Comparison of ENCODE assay signal across 8 cellular contexts in the genomic region with DNA sequence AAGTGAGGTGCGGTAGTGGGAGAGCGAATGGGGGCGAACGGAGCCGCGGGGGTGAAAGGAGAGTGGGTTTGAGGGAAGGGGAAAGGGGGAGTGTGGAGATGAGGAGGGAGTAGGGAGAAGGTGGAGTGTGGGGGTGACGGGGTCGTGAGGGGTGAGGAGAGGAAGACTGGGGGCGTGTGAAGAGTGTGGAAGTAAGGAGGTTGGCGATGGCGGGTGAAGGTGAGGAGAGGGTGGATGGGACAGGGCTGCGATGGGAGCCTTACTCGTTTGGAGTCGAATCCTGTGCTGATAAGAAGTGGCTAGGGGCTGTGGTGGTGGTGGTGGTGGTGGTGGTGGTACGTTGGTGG.
DNase-seq lines count a peak whose midpoint lies in the region; ATAC-seq, FAIRE-seq and TF ChIP-seq lines count a peak whose summit lies in the region.
"Not testable (repeated sequence)": the region's sequence is repeated elsewhere in the genome, so short reads cannot be mapped to it uniquely, and the experiment has no call there.

No MANE protein-coding gene starts in this region.

- H3K18ac ChIP-seq in H1 (ENCODE audit: extremely low read depth, low read length) = not testable (repeated sequence)

- H2BK5ac ChIP-seq in H1 (ENCODE audit: low read depth, low read length) = not testable (repeated sequence)

- not testable (repeated sequence) for H3K4ac ChIP-seq in H1 (replicated peaks; ENCODE audit: insufficient read length, low read depth, low read length)

- not testable (repeated sequence) for TF ChIP-seq POLR2A in H1 (IDR thresholded peaks at IDR 0.05; ENCODE audit: control extremely low read depth in 1 of 2, low read depth in 2 of 2, low read length in 2 of 2)

- not testable (repeated sequence) for H2BK12ac ChIP-seq in H1 (ENCODE audit: low read depth, low read length)

- not testable (repeated sequence) for TF ChIP-seq RAD21 in H1 (IDR thresholded peaks at IDR 0.05 in 1 of 2, conservative IDR thresholded peaks at IDR 0.05 in 1 of 2; ENCODE audit: low read depth in 2 of 2, low read length in 2 of 2); neural cell (conservative IDR thresholded peaks at IDR 0.05)

- peak; percentile 25 for ATAC-seq in HG02588 (IDR thresholded peaks at IDR 0.05; ENCODE audit: unreplicated experiment)
- ATAC-seq in activated T-helper 17 cell treated with anti-CD3 and anti-CD28 coated beads, Interleukin-2, amount 50 U/mL, for 72 hours (replicated peaks) = peak; percentile 30

- not testable (repeated sequence) for H4K5ac ChIP-seq in H1 (ENCODE audit: insufficient read length, low read depth, low read length)

- not testable (repeated sequence) for H2AK5ac ChIP-seq in H1 (ENCODE audit: low read depth, low read length)

- not testable (repeated sequence) for H3F3A ChIP-seq in neural cell (ENCODE audit: insufficient read depth, low read length, poor library complexity, severe bottlenecking)

- not testable (repeated sequence) for H3K36me3 ChIP-seq in NT2/D1 (ENCODE audit: insufficient read depth, insufficient read length, low read length); H1 (ENCODE audit: control insufficient read depth in 2 of 4, insufficient read depth in 4 of 4, low read length in 3 of 4); iPS DF 6.9 (ENCODE audit: control insufficient read depth, insufficient read depth, low read length); neural cell (ENCODE audit: insufficient read depth, low read length); subcutaneous abdominal adipose tissue (ENCODE audit: control insufficient read depth in 5 of 5, insufficient read depth in 5 of 5, low read length in 5 of 5)

- not testable (repeated sequence) for TF ChIP-seq CTCF in Calu3 (IDR thresholded peaks at IDR 0.05; ENCODE audit: unreplicated experiment); H1 (IDR thresholded peaks at IDR 0.05; ENCODE audit: control extremely low read depth in 1 of 3, insufficient read depth in 1 of 3, low read depth in 1 of 3, low read length in 3 of 3); neural cell (IDR thresholded peaks at IDR 0.05; ENCODE audit: poor library complexity, severe bottlenecking)

- not testable (repeated sequence) for H3K4me1 Mint-ChIP-seq in Calu3 (ENCODE audit: low read depth, unreplicated experiment); activated T-helper 17 cell treated with anti-CD3 and anti-CD28 coated beads, Interleukin-2, amount 50 U/mL, for 72 hours

- not testable (repeated sequence) for H3K9me2 ChIP-seq in neural cell (ENCODE audit: insufficient read depth, low read length)

- not testable (repeated sequence) for H3K79me1 ChIP-seq in H1 (ENCODE audit: low read depth, low read length)

- not testable (repeated sequence) for H2AFZ ChIP-seq in H1 (ENCODE audit: low read length); neural cell (ENCODE audit: low read depth, low read length)

- 14% methylated on average over 3 of the region's 15 CpGs; no CpG with 5 or more reads in 1 of the 2 experiments for WGBS in H1 (ENCODE audit: extremely low coverage in 1 of 2, insufficient coverage in 1 of 2, insufficient read length in 1 of 2, insufficient replicate concordance in 2 of 2, low coverage in 1 of 2, low lambda C conversion rate in 2 of 2, missing lambda C conversion rate in 1 of 2), 2 experiments
- no CpG with 5 or more reads among the region's 15 CpGs for WGBS in iPS DF 6.9 (ENCODE audit: insufficient coverage, insufficient read length)

- not testable (repeated sequence) for H3K14ac ChIP-seq in H1 (ENCODE audit: insufficient read length)

- FAIRE-seq in H1 (lab: Jason Lieb, UNC) = not testable (repeated sequence)

- not testable (repeated sequence) for H3K23me2 ChIP-seq in H1 (ENCODE audit: low read depth, low read length)

- not testable (repeated sequence) for H3K9ac ChIP-seq in NT2/D1 (ENCODE audit: insufficient read length, low read depth); neural cell (ENCODE audit: low read length); subcutaneous abdominal adipose tissue (ENCODE audit: low read length in 5 of 5)
- H3K9ac ChIP-seq in H1 (replicated peaks in 1 of 4; ENCODE audit: extremely low read depth in 1 of 4, low read depth in 3 of 4, low read length in 3 of 4) = peak overlapping the region in 1 of 4 experiments; percentile 70; a peak in 2 of 7 replicates

- not testable (repeated sequence) for H3K27me3 Mint-ChIP-seq in Calu3 (ENCODE audit: unreplicated experiment); activated T-helper 17 cell treated with anti-CD3 and anti-CD28 coated beads, Interleukin-2, amount 50 U/mL, for 72 hours

- H3K27ac Mint-ChIP-seq in Calu3 (ENCODE audit: unreplicated experiment); activated T-helper 17 cell treated with anti-CD3 and anti-CD28 coated beads, Interleukin-2, amount 50 U/mL, for 72 hours: not testable (repeated sequence)

- not testable (repeated sequence) for H2BK20ac ChIP-seq in H1 (ENCODE audit: low read length)

- H4K20me1 ChIP-seq in H1 (replicated peaks in 1 of 2; ENCODE audit: control insufficient read depth in 1 of 2, insufficient read depth in 2 of 2, low read length in 2 of 2); neural cell (ENCODE audit: insufficient read depth): not testable (repeated sequence)

- TF ChIP-seq EP300 in H1 (IDR thresholded peaks at IDR 0.05; ENCODE audit: borderline replicate concordance in 1 of 2, low read depth in 2 of 2, low read length in 2 of 2); neural cell (conservative IDR thresholded peaks at IDR 0.05; ENCODE audit: poor library complexity, severe bottlenecking): not testable (repeated sequence)

- CTCF ChIA-PET in Calu3 (lab: Charles Lee); H1 (lab: Charles Lee; ENCODE audit: partially characterized antibody): not testable (repeated sequence)

- DNase-seq in Calu3; NT2/D1 (ENCODE audit: low read depth, low spot score); H1 (ENCODE audit: low read depth in 1 of 2, low spot score in 2 of 2); iPS DF 6.9 (ENCODE audit: low read depth, low spot score): not testable (repeated sequence)

- H3K4me3 ChIP-seq in NT2/D1 (ENCODE audit: insufficient read length, low read depth) (peak overlapping the region; percentile 51), H1 (ENCODE audit: extremely low read depth in 1 of 4, insufficient read depth in 2 of 4, low read depth in 3 of 4, low read length in 4 of 4) (peak overlapping the region; percentile 21 to 61 (median 38); a peak in 6 of 8 replicates), iPS DF 6.9 (ENCODE audit: low read length) (peak overlapping the region; percentile 52; the same call in 1 of the 2 replicates), neural cell (ENCODE audit: low read length) (peak overlapping the region; percentile 53), subcutaneous abdominal adipose tissue (ENCODE audit: low read depth in 1 of 5, low read length in 5 of 5) (peak overlapping the region in 4 of 5 donors; percentile 44 to 72 (median 54))

- not testable (repeated sequence) for H4K91ac ChIP-seq in H1 (replicated peaks; ENCODE audit: insufficient read length, low read length)

- not testable (repeated sequence) for H3K9me3 Mint-ChIP-seq in Calu3 (ENCODE audit: low read depth, unreplicated experiment); activated T-helper 17 cell treated with anti-CD3 and anti-CD28 coated beads, Interleukin-2, amount 50 U/mL, for 72 hours

- not testable (repeated sequence) for H3K56ac ChIP-seq in H1 (replicated peaks; ENCODE audit: insufficient read length, low read depth, low read length)

- intact Hi-C loops in Calu3 (cut with micrococcal nuclease; ENCODE audit: unreplicated experiment) = not testable (repeated sequence)

- H3K79me2 ChIP-seq in H1 (ENCODE audit: control insufficient read depth in 1 of 2, insufficient read depth in 2 of 2, low read length in 2 of 2); neural cell (replicated peaks; ENCODE audit: insufficient read depth, low read length): not testable (repeated sequence)

- not testable (repeated sequence) for H2BK15ac ChIP-seq in H1 (ENCODE audit: low read length)

- H3K36me3 Mint-ChIP-seq in Calu3 (ENCODE audit: insufficient read depth, unreplicated experiment); activated T-helper 17 cell treated with anti-CD3 and anti-CD28 coated beads, Interleukin-2, amount 50 U/mL, for 72 hours (ENCODE audit: low read depth): not testable (repeated sequence)

- H3K4me1 ChIP-seq in NT2/D1 (ENCODE audit: insufficient read depth, insufficient read length); H1 (replicated peaks in 1 of 4; ENCODE audit: control insufficient read depth in 3 of 4, insufficient read depth in 4 of 4, low read length in 3 of 4); iPS DF 6.9 (ENCODE audit: control insufficient read depth, insufficient read depth, low read length); subcutaneous abdominal adipose tissue (ENCODE audit: control insufficient read depth in 5 of 5, insufficient read depth in 5 of 5, low read length in 5 of 5): not testable (repeated sequence)

- not testable (repeated sequence) for BruUV-seq in Calu3 (replicated peaks; lab: Mats Ljungman, UMichigan)

- peak overlapping the region in 1 of 2 experiments; percentile 45; a peak in 2 of 4 replicates for H3K4me2 ChIP-seq in H1 (ENCODE audit: insufficient read depth in 1 of 2, low read depth in 2 of 2, low read length in 2 of 2)
- not testable (repeated sequence) for H3K4me2 ChIP-seq in neural cell (ENCODE audit: low read length)

- H4K8ac ChIP-seq in H1 (ENCODE audit: extremely low read depth, insufficient read depth, low read length) = not testable (repeated sequence)

- H3K27ac ChIP-seq in H1 (ENCODE audit: low read depth, low read length); iPS DF 6.9 (ENCODE audit: low read length); neural cell (ENCODE audit: low read length); subcutaneous abdominal adipose tissue (ENCODE audit: low read depth, low read length): not testable (repeated sequence)

- POLR2A ChIA-PET in H1 (lab: Charles Lee; ENCODE audit: partially characterized antibody) = not testable (repeated sequence)

- H2BK120ac ChIP-seq in H1 (replicated peaks; ENCODE audit: low read depth, low read length) = not testable (repeated sequence)

- not testable (repeated sequence) for H3K9me3 ChIP-seq in NT2/D1 (ENCODE audit: insufficient read depth, low read length); H1 (ENCODE audit: insufficient read depth in 2 of 2, low read depth in 1 of 2, low read length in 1 of 2); iPS DF 6.9 (ENCODE audit: control insufficient read depth, insufficient read depth, low read length); neural cell (ENCODE audit: low read length); subcutaneous abdominal adipose tissue (ENCODE audit: control insufficient read depth in 5 of 5, low read length in 5 of 5)

- not testable (repeated sequence) for H3K27me3 ChIP-seq in NT2/D1 (ENCODE audit: insufficient read depth, insufficient read length); H1 (replicated peaks in 1 of 4; ENCODE audit: control insufficient read depth in 3 of 4, extremely low read depth in 1 of 4, insufficient read depth in 3 of 4, low read length in 3 of 4); iPS DF 6.9 (ENCODE audit: control insufficient read depth, insufficient read depth, low read length); neural cell (ENCODE audit: insufficient read depth, low read depth, low read length); subcutaneous abdominal adipose tissue (ENCODE audit: control insufficient read depth in 5 of 5, insufficient read depth in 4 of 5, low read length in 5 of 5)

- not testable (repeated sequence) for H3K23ac ChIP-seq in H1 (ENCODE audit: insufficient read length)

- peak overlapping the region; percentile 76 for H3K4me3 Mint-ChIP-seq in Calu3 (ENCODE audit: low read depth, unreplicated experiment)
- peak overlapping the region; percentile 63 for H3K4me3 Mint-ChIP-seq in activated T-helper 17 cell treated with anti-CD3 and anti-CD28 coated beads, Interleukin-2, amount 50 U/mL, for 72 hours
